1 cellular context compared by ENCODE assay signal in the genomic region with DNA sequence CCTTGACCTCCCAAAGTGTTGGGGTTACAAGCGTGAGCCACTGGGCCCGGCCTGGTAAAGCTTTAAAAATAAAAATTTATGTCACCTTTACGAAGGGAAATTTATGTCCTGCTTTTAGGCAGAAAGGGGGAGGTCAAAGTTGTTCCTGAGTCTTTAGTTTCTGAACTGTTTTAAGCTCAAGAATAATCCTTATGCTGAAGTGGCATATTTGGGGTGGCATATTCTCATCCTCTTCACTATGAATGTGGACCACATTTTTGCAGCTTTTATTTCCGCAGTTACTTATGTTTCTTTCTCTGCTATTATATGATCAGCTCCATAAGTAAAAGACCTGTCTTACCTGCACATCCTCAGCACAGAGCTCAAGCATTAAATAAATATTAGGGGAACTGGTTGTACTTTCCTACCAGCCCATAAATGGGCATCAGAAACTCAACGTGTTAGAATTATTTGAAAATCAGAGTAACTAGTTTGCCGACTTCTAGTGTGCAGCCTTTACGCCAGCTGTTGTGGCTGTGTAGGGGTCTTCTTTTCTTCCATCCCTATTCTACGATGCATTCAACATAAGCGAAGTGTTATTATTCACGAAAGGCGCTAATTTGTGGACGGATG.
TF ChIP-seq lines count a peak whose summit lies in the region.

No MANE protein-coding gene starts in this region.

TF ChIP-seq in K562, 482 proteins besides CTCF, POLR2A, EP300 and RAD21 (continued from another document):
- TF ChIP-seq ZBTB11 (CRISPR knock-in tag; IDR thresholded peaks at IDR 0.05) (no peak), ARNT (IDR thresholded peaks at IDR 0.05) (no peak), YY1 (IDR thresholded peaks at IDR 0.05; ENCODE audit: borderline replicate concordance in 1 of 3, control insufficient read depth in 1 of 3, extremely low read depth in 1 of 3, insufficient read depth in 3 of 3, insufficient read length in 1 of 3, insufficient replicate concordance in 2 of 3, low read depth in 1 of 3, low read length in 2 of 3) (no peak), NELFE (IDR thresholded peaks at IDR 0.05; ENCODE audit: insufficient read depth, insufficient read length) (no peak), SIN3B (IDR thresholded peaks at IDR 0.05; ENCODE audit: low read depth) (no peak)
